Comparison of ENCODE assay signal across 13 cellular contexts in the genomic region with DNA sequence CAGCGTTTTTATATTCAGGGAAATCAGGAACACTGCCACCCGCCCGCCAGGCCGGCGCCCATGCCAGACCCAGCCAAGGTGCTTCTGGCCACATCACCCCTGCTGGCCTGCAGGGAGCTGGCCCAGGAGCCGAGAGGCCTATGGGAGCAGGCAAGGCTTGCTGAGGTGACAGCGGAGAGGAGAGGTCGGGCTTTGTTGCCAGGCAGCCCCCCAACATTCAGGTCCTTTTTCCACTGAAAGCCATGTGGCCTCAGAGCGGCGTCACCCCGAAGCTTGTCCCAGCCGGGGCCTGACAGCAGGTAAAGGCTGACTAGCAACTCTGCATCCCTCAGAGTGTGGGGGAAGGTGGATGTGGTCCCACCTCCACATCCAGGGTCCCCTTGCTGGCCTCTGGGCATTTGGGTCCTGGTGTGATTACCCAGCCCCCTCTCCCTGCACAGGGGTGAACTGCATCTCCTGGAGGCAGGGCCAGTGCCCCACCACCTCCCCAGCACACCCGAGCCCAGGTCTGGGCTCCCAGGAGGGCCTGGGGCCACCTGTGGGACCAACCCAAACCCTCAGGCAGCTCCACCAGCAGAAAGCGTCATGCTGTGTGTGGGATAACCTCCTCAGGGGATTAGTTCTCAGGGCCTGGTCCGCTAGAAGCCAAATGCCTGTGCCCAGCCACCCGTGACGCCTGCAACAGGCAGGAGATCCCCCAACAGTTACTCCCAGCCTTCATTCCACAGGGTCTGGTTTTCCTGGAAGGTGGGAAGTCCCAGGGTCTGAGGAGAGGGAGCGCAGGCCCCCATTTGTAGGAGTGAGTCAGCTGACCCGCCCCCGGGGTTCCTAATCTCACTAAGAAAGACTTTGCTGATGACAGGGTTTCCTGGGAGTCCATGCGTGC. TPM values are rescaled to one million over a fixed set of nuclear protein-coding genes. Genes with fewer than 3 reads are reported as not detected.
DNase-seq lines count a peak whose midpoint lies in the region; ATAC-seq, FAIRE-seq and TF ChIP-seq lines count a peak whose summit lies in the region.
"Had no signal": no experiment of that assay in that cellular context is flagged by ENCODE, and none has a peak within 500 bp of the region (broad histone marks: within the 10 kb centered on the region; RNA-seq: fewer than 3 reads in every experiment).

A gene (plus strand): TSS at position 869 of the 886 bp plus-strand sequence. CDS start 54 bp downstream, outside the sequence.

- in situ Hi-C loops in mammary epithelial cell (cut with MboI; ENCODE audit: low sequenced_read_pairs in 2 of 2) = no loop called here

- POLR2A ChIA-PET in WTC11 (lab: Charles Lee) = interaction anchor here (0.5 kb wide), 1 partner anchor 1435 kb away, joined by 3 read pairs; no protein-coding TSS in a partner anchor

- peak within 1 kb of the TSS; percentile 48 for H3K4me2 ChIP-seq in smooth muscle cell
- H3K4me2 ChIP-seq in mammary epithelial cell (ENCODE audit: insufficient read depth, low read depth, low read length) = no peak within 1 kb of the TSS

- H3K79me2 ChIP-seq in smooth muscle cell (ENCODE audit: low read depth) = no peaks in the 10 kb centered on the region
- H3K79me2 ChIP-seq in mammary epithelial cell (ENCODE audit: insufficient read depth, low read length) = no peaks in the 10 kb centered on the region

- H3K9ac ChIP-seq in kidney (ENCODE audit: low read length in 2 of 2) = no peak within 1 kb of the TSS
- H3K9ac ChIP-seq in smooth muscle cell (ENCODE audit: low read depth) = no peak within 1 kb of the TSS
- no peak within 1 kb of the TSS for H3K9ac ChIP-seq in mammary epithelial cell (ENCODE audit: insufficient read depth, low read length)

- no TSS peak for BruUV-seq in mammary epithelial cell (replicated peaks; lab: Mats Ljungman, UMichigan)

- H3K27ac ChIP-seq in kidney (ENCODE audit: low read depth in 2 of 2, low read length in 2 of 2) (no peak within 1 kb of the TSS), smooth muscle cell (ENCODE audit: low read depth) (no peak within 1 kb of the TSS), mammary epithelial cell (ENCODE audit: insufficient read depth, low read depth, low read length) (no peak within 1 kb of the TSS)
- H3K27ac ChIP-seq: neutrophil had no signal

- H4K20me1 ChIP-seq in smooth muscle cell (ENCODE audit: low read depth) (no peaks in the 10 kb centered on the region), mammary epithelial cell (ENCODE audit: insufficient read depth, low read length) (no peaks in the 10 kb centered on the region)

- intact Hi-C loops in kidney (cut with DNase I) (no loop called here), mammary epithelial cell (cut with micrococcal nuclease) (no loop called here)

- CTCF ChIA-PET in WTC11 (lab: Charles Lee) (interaction anchor here (0.9 to 1.9 kb wide), 7 partner anchors 11 to 59 kb away, joined by 3 to 10 read pairs (median 5); a partner anchor contains a TSS), mammary epithelial cell (lab: Charles Lee; ENCODE audit: low non-redundant PET) (no interaction called here)

- no peaks in the 10 kb centered on the region for H3F3A ChIP-seq in smooth muscle cell (ENCODE audit: low read depth)

- no peak for FAIRE-seq in kidney (lab: Jason Lieb, UNC)
- FAIRE-seq: TTC549 had no signal

- no peak within 1 kb of the TSS for H3K27ac Mint-ChIP-seq in WTC11

- peak; percentile 61 for ATAC-seq in WTC11
- ATAC-seq in GM18870 (IDR thresholded peaks at IDR 0.05; ENCODE audit: unreplicated experiment) = no peak
- ATAC-seq: Panc1 had no signal

- no peak for TF ChIP-seq CTCF in WTC11 (IDR thresholded peaks at IDR 0.05)
- TF ChIP-seq CTCF in kidney (IDR thresholded peaks at IDR 0.05; ENCODE audit: borderline replicate concordance, extremely low read depth, insufficient read depth) = no peak
- no peak for TF ChIP-seq CTCF in smooth muscle cell (IDR thresholded peaks at IDR 0.05; ENCODE audit: borderline replicate concordance, insufficient read depth, poor library complexity, severe bottlenecking)
- TF ChIP-seq CTCF in mammary epithelial cell (conservative IDR thresholded peaks at IDR 0.05 in 1 of 2, IDR thresholded peaks at IDR 0.05 in 1 of 2; ENCODE audit: extremely low read depth in 1 of 2, insufficient read depth in 1 of 2, low read depth in 1 of 2, low read length in 2 of 2) = no peak

- WGBS in smooth muscle cell (ENCODE audit: low lambda C conversion rate) = 70% methylated on average over 21 of the region's 21 CpGs
- WGBS in mammary epithelial cell (ENCODE audit: low coverage, missing lambda C conversion rate) = 81% methylated on average over 12 of the region's 21 CpGs

- H3K4me1 ChIP-seq in kidney (ENCODE audit: control insufficient read depth in 1 of 2, insufficient read depth in 1 of 2, low read depth in 1 of 2, low read length in 2 of 2) = peaks cover 0 to 4% of the 10 kb centered on the region in 2 donors
- peaks cover 9% of the 10 kb centered on the region for H3K4me1 ChIP-seq in smooth muscle cell (ENCODE audit: low read depth)
- H3K4me1 ChIP-seq in mammary epithelial cell (ENCODE audit: insufficient read depth, low read length) = no peaks in the 10 kb centered on the region

- H3K27me3 Mint-ChIP-seq in WTC11 (ENCODE audit: low read depth) = peaks cover 7% of the 10 kb centered on the region; the same call in 1 of the 2 replicates

- dilution Hi-C loops in mammary epithelial cell (cut with HindIII; ENCODE audit: low sequenced_read_pairs) = loop anchor here (5.0 kb wide), 4 partner anchors 47 to 222 kb away; a partner anchor contains a TSS

- no peak within 1 kb of the TSS for H3K4me3 Mint-ChIP-seq in WTC11

- H2AFZ ChIP-seq in smooth muscle cell (ENCODE audit: low read depth) = no peak within 1 kb of the TSS
- no peak within 1 kb of the TSS for H2AFZ ChIP-seq in mammary epithelial cell (ENCODE audit: low read depth, low read length)

- H3K4me1 Mint-ChIP-seq in WTC11 = peaks cover 10% of the 10 kb centered on the region

- H3K4me3 ChIP-seq in kidney (ENCODE audit: low read length in 2 of 2) (no peak within 1 kb of the TSS), smooth muscle cell (no peak within 1 kb of the TSS), mammary epithelial cell (replicated peaks in 1 of 3; ENCODE audit: insufficient read depth in 1 of 3, low read depth in 2 of 3, low read length in 3 of 3) (no peak within 1 kb of the TSS)

- H3K36me3 Mint-ChIP-seq in WTC11 = no peaks in the 10 kb centered on the region

- no peaks in the 10 kb centered on the region for H3K9me3 Mint-ChIP-seq in WTC11

- H3K9me3 ChIP-seq in kidney (ENCODE audit: control insufficient read depth in 1 of 2, low read length in 2 of 2) (no peaks in the 10 kb centered on the region), smooth muscle cell (replicated peaks; ENCODE audit: low read depth) (no peaks in the 10 kb centered on the region), mammary epithelial cell (replicated peaks; ENCODE audit: insufficient read depth, low read length) (peaks cover 7% of the 10 kb centered on the region)
- H3K9me3 ChIP-seq: neutrophil had no signal

- H3K36me3 ChIP-seq in kidney (ENCODE audit: control insufficient read depth in 1 of 2, insufficient read depth in 2 of 2, low read length in 2 of 2) (no peaks in the 10 kb centered on the region), smooth muscle cell (ENCODE audit: low read depth) (no peaks in the 10 kb centered on the region), mammary epithelial cell (ENCODE audit: insufficient read depth, low read length) (no peaks in the 10 kb centered on the region)
- H3K36me3 ChIP-seq: neutrophil had no signal

- H3K27me3 ChIP-seq in smooth muscle cell (ENCODE audit: low read depth) (no peaks in the 10 kb centered on the region), mammary epithelial cell (ENCODE audit: insufficient read depth, low read length) (no peaks in the 10 kb centered on the region)
- H3K27me3 ChIP-seq: neutrophil had no signal

- DNase-seq in activated effector memory CD4-positive, alpha-beta T cell treated with anti-CD3 and anti-CD28 coated beads, Interleukin-2, amount 50 U/mL, for 16 hours = peak; percentile 50
- DNase-seq in activated effector memory CD4-positive, alpha-beta T cell treated with Interleukin-2 at 50 U/mL for 16 hours = no peak
- peak; percentile 38 for DNase-seq in WTC11 (ENCODE audit: low spot score)
- DNase-seq in kidney = peak; percentile 80
- no peak for DNase-seq in smooth muscle cell (lab: John Stamatoyannopoulos, UW; ENCODE audit: unreplicated experiment)
- DNase-seq in GM19240 (ENCODE audit: insufficient read length, low spot score) = no peak
- DNase-seq in mammary epithelial cell = no peak
- DNase-seq: NCI-H2227 treated with DMSO at 0.1 percent for 48 hours had no signal

TF ChIP-seq in WTC11, 78 proteins besides CTCF, POLR2A, EP300 and RAD21:
- TF ChIP-seq ATF1 (CRISPR knock-in tag; IDR thresholded peaks at IDR 0.05) (no peak), FOXP1 (CRISPR knock-in tag; IDR thresholded peaks at IDR 0.05; ENCODE audit: borderline replicate concordance) (0 out of 2 replicates have a peak, but pooled peaks have one; percentile 56)
- TF ChIP-seq, protein P1, sequence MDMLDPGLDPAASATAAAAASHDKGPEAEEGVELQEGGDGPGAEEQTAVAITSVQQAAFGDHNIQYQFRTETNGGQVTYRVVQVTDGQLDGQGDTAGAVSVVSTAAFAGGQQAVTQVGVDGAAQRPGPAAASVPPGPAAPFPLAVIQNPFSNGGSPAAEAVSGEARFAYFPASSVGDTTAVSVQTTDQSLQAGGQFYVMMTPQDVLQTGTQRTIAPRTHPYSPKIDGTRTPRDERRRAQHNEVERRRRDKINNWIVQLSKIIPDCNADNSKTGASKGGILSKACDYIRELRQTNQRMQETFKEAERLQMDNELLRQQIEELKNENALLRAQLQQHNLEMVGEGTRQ (CRISPR knock-in tag; IDR thresholded peaks at IDR 0.05) = peak; percentile 80
- TF ChIP-seq, protein P2, sequence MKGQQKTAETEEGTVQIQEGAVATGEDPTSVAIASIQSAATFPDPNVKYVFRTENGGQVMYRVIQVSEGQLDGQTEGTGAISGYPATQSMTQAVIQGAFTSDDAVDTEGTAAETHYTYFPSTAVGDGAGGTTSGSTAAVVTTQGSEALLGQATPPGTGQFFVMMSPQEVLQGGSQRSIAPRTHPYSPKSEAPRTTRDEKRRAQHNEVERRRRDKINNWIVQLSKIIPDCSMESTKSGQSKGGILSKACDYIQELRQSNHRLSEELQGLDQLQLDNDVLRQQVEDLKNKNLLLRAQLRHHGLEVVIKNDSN (CRISPR knock-in tag; IDR thresholded peaks at IDR 0.05) = peak; percentile 68

RNA-seq across cellular contexts. Expression of the gene that starts here (rescaled TPM):
- 7.1 to 13.1 TPM (median 13.0 TPM) in 3 replicates for total RNA-seq in WTC11 (2021)
- 10.7 TPM for total RNA-seq in kidney
- 10.8 TPM for polyA plus RNA-seq in kidney (ENCODE audit: insufficient read depth, low read depth, low replicate concordance)
- total RNA-seq in smooth muscle cell = 5.1 and 9.8 TPM in 2 replicates
- 7.6 and 9.0 TPM in 2 replicates for polyA plus RNA-seq in smooth muscle cell
- total RNA-seq in mammary epithelial cell = 1 to 10 TPM in 1 of 2 donors, not detected in 1; 3.2 TPM
- polyA plus RNA-seq in mammary epithelial cell = not detected
- polyA minus RNA-seq in mammary epithelial cell = not detected
- total RNA-seq: M059J had no signal

Comparison
In these comparisons a context has a peak if more than half of its experiments do, and no peak if none do; other contexts are left out.
1. DNase-seq: peak in activated effector memory CD4-positive, alpha-beta T cell treated with anti-CD3 and anti-CD28 coated beads, Interleukin-2, amount 50 U/mL, for 16 hours (single experiment), WTC11 (single experiment) and kidney (single experiment); none in activated effector memory CD4-positive, alpha-beta T cell treated with Interleukin-2 at 50 U/mL for 16 hours (single experiment), smooth muscle cell (single experiment), GM19240 (single experiment) and mammary epithelial cell (single experiment).